ENCODE assay signal across 8 cellular contexts in genomic region chr14:58244556-58245387, GRCh38. TPM values are rescaled to one million over a fixed set of nuclear protein-coding genes. Genes with fewer than 3 reads are reported as not detected.
DNase-seq lines count a peak whose midpoint lies in the region; ATAC-seq, FAIRE-seq and TF ChIP-seq lines count a peak whose summit lies in the region.

TSS of gene PSMA3 (plus strand) at chr14:58244843. CDS start at chr14:58244921, 78 bp downstream.

- H2AFZ ChIP-seq in OCI-LY3 (ENCODE audit: low read depth, low read length): peak within 1 kb of the TSS; percentile 59

- H3K4me2 ChIP-seq in OCI-LY3 (ENCODE audit: low read length): peak within 1 kb of the TSS; percentile 98

- H3K36me3 ChIP-seq in OCI-LY3 (replicated peaks; ENCODE audit: low read depth, low read length) (peaks cover 20% of the 10 kb centered on the region), mesodermal cell (ENCODE audit: control insufficient read depth, insufficient read depth, low read length) (peaks cover 24% of the 10 kb centered on the region)

- H3K9me3 ChIP-seq in OCI-LY3 (ENCODE audit: insufficient read depth, low read length) (no peaks in the 10 kb centered on the region), mesodermal cell (ENCODE audit: control insufficient read depth, low read length) (no peaks in the 10 kb centered on the region)

- peak; percentile 92 for ATAC-seq in GM21515 (IDR thresholded peaks at IDR 0.05; ENCODE audit: unreplicated experiment)

- H3K27ac ChIP-seq in OCI-LY3 (ENCODE audit: low read length): peak within 1 kb of the TSS; percentile 91
- H3K27ac ChIP-seq in mesodermal cell (ENCODE audit: low read depth, low read length, severe bottlenecking): peak within 1 kb of the TSS; percentile 96

- peak within 1 kb of the TSS; percentile 91 for H3K4me3 ChIP-seq in OCI-LY3 (ENCODE audit: low read length)
- peak within 1 kb of the TSS; percentile 83 for H3K4me3 ChIP-seq in mesodermal cell (ENCODE audit: extremely low read depth, insufficient read depth, low read length, poor library complexity, severe bottlenecking)

- no peak for TF ChIP-seq CTCF in OCI-LY3 (IDR thresholded peaks at IDR 0.05; ENCODE audit: low read depth, low read length)

- peak; percentile 97 for FAIRE-seq in endometrium (lab: Jason Lieb, UNC)

- DNase-seq in D341Med (ENCODE audit: low spot score): peak; percentile 97
- DNase-seq in HuH-7 (ENCODE audit: low spot score): peak; percentile 94
- peak; percentile 97 for DNase-seq in activated CD8-positive, alpha-beta memory T cell treated with anti-CD3 and anti-CD28 coated beads, Interleukin-2, amount 50 U/mL, for 48 hours
- peak; percentile 95 to 96 for DNase-seq in stimulated activated CD8-positive, alpha-beta memory T cell treated with anti-CD3 and anti-CD28 coated beads, Interleukin-15, amount 100 ng/mL, for 4 hours (ENCODE audit: low read depth in 2 of 2)

- no peaks in the 10 kb centered on the region for H3K27me3 ChIP-seq in OCI-LY3 (ENCODE audit: low read depth, low read length)

- 0% methylated on average over 25 to 47 of the region's 50 CpGs for WGBS in mesodermal cell (ENCODE audit: insufficient coverage in 2 of 2), 2 experiments

- peak within 1 kb of the TSS; percentile 94 for H3K9ac ChIP-seq in OCI-LY3 (ENCODE audit: low read length)

- H3K4me1 ChIP-seq in OCI-LY3 (ENCODE audit: low read length) (peaks cover 28% of the 10 kb centered on the region), mesodermal cell (ENCODE audit: control insufficient read depth, insufficient read depth, low read length, poor library complexity, severe bottlenecking) (peaks cover 9% of the 10 kb centered on the region)

- H4K20me1 ChIP-seq in OCI-LY3 (ENCODE audit: insufficient read depth, low read length): peaks cover 34% of the 10 kb centered on the region

- H3K79me2 ChIP-seq in OCI-LY3 (ENCODE audit: low read length): peaks cover 52% of the 10 kb centered on the region

RNA-seq across cellular contexts. Expression of gene PSMA3, which starts in this region (rescaled TPM):
- polyA plus RNA-seq in mesodermal cell (2013, experiment 1 of 2): 142 TPM
- polyA plus RNA-seq in mesodermal cell (2013, experiment 2 of 2): 195 TPM

Comparison
In these comparisons a context has a peak if more than half of its experiments do, and no peak if none do; other contexts are left out.
1. Peak in every context shown above with its lines: DNase-seq, ATAC-seq, H3K4me3 ChIP-seq and H3K27ac ChIP-seq.